In the genomic region with DNA sequence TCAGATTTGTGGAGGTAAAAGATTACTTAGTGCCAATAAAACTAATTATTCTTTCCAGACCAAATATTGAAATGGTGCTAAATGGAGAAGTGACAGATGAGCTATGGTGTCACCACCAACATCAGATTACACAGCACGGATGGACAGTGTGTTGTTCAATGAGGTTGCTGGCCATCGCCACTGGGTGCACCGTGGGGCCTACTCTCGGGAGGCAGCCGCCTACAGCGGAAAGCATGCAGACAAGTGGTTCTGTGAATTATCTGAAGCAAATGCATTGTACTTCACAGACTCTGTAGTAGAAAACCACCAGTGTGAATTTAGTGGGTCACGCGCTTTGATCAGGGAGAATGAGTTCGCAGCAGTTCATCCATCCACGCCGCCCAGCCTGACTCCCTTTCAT, we compare ENCODE assay signal across 14 cellular contexts. TPM values are rescaled to one million over a fixed set of nuclear protein-coding genes. Genes with fewer than 3 reads are reported as not detected.
A peak's percentile ranks its signal among the peaks of the same experiment; 100 is the strongest.
DNase-seq lines count a peak whose midpoint lies in the region; ATAC-seq and TF ChIP-seq lines count a peak whose summit lies in the region.
"Had no signal": no experiment of that assay in that cellular context is flagged by ENCODE, and none has a peak within 500 bp of the region (broad histone marks: within the 10 kb centered on the region; RNA-seq: fewer than 3 reads in every experiment).

No MANE protein-coding gene starts in this region.

- H2BK20ac ChIP-seq in IMR-90 (ENCODE audit: low read depth, low read length): no peak overlapping the region

- H4K8ac ChIP-seq in IMR-90 (ENCODE audit: low read depth in 2 of 2, low read length in 2 of 2): no peak overlapping the region

- H3K36me3 ChIP-seq in BLaER1 (no peaks in the 10 kb centered on the region), IMR-90 (ENCODE audit: control insufficient read depth, insufficient read depth, low read length) (no peaks in the 10 kb centered on the region), lower lobe of right lung (no peaks in the 10 kb centered on the region)
- H3K36me3 ChIP-seq: HAP-1 had no signal

- no peak overlapping the region for H3K18ac ChIP-seq in IMR-90 (ENCODE audit: low read depth, low read length)

- no peak for TF ChIP-seq POLR2A in IMR-90 (IDR thresholded peaks at IDR 0.05; ENCODE audit: low read depth, low read length)

- no peaks in the 10 kb centered on the region for H3K4me1 Mint-ChIP-seq in chondrocyte (ENCODE audit: low read depth)
- H3K4me1 Mint-ChIP-seq: CD4-positive, alpha-beta memory T cell; IgD-negative memory B cell had no signal

- H2AK5ac ChIP-seq in IMR-90 (ENCODE audit: low read depth, low read length): no peak overlapping the region

- no peak overlapping the region for H4K91ac ChIP-seq in IMR-90 (ENCODE audit: insufficient read depth, low read depth, low read length)

- no peaks in the 10 kb centered on the region for H3K27me3 Mint-ChIP-seq in chondrocyte (ENCODE audit: low read depth)
- H3K27me3 Mint-ChIP-seq: CD4-positive, alpha-beta memory T cell had no signal

- H2BK120ac ChIP-seq in IMR-90 (ENCODE audit: low read depth, low read length): no peak overlapping the region

- no peak overlapping the region for H3K27ac Mint-ChIP-seq in chondrocyte (ENCODE audit: unreplicated experiment)
- H3K27ac Mint-ChIP-seq: CD4-positive, alpha-beta memory T cell; IgD-negative memory B cell had no signal

- no peak overlapping the region for H4K5ac ChIP-seq in IMR-90 (ENCODE audit: low read depth, low read length)

- in situ Hi-C loops in IMR-90 (cut with MboI; ENCODE audit: low sequenced_read_pairs): no loop called here

- POLR2A ChIA-PET in IMR-90 (lab: Charles Lee; ENCODE audit: unreplicated experiment): no interaction called here

- H3K14ac ChIP-seq in IMR-90 (replicated peaks; ENCODE audit: low read depth, low read length): no peak overlapping the region

- DNase-seq in IMR-90 (no peak), chondrocyte (ENCODE audit: low spot score) (peak; percentile 47), lower lobe of right lung (peak; percentile 24), AML-193 (lab: John Stamatoyannopoulos, UW) (no peak), glomerular visceral epithelial cell (ENCODE audit: extremely low spot score) (no peak)
- DNase-seq in stimulated activated CD4-positive, alpha-beta T cell treated with anti-CD3 and anti-CD28 coated beads, Interleukin-4, amount 100 ng/mL, for 4 hours: no peak
- DNase-seq: 8988T; CD4-positive, alpha-beta memory T cell; DMS79; EL had no signal

- H2BK5ac ChIP-seq in IMR-90 (ENCODE audit: low read depth, low read length, poor library complexity, severe bottlenecking): no peak overlapping the region

- ATAC-seq in IMR-90 (ENCODE audit: low read depth) (no peak), lower lobe of right lung (no peak)

- no peak overlapping the region for H3K9ac ChIP-seq in BLaER1
- no peak overlapping the region for H3K9ac ChIP-seq in IMR-90 (ENCODE audit: low read depth, low read length)

- H3K4me3 ChIP-seq in BLaER1: no peak overlapping the region
- no peak overlapping the region for H3K4me3 ChIP-seq in IMR-90 (ENCODE audit: insufficient read depth, low read depth, low read length)
- H3K4me3 ChIP-seq in lower lobe of right lung: no peak overlapping the region
- H3K4me3 ChIP-seq: HAP-1 had no signal

- TF ChIP-seq RAD21 in IMR-90 (IDR thresholded peaks at IDR 0.05; ENCODE audit: low read length): no peak

- H3K27ac ChIP-seq in BLaER1 (no peak overlapping the region), IMR-90 (ENCODE audit: insufficient read depth, low read length) (no peak overlapping the region), lower lobe of right lung (no peak overlapping the region)
- H3K27ac ChIP-seq: C4-2B had no signal

- H3K9me3 Mint-ChIP-seq in chondrocyte (ENCODE audit: low read depth): peaks cover 3% of the 10 kb centered on the region
- H3K9me3 Mint-ChIP-seq: CD4-positive, alpha-beta memory T cell; IgD-negative memory B cell had no signal

- dilution Hi-C loops in IMR-90 (cut with HindIII; ENCODE audit: low sequenced_read_pairs, unreplicated experiment): no loop called here

- BruUV-seq in IMR-90 (replicated peaks; lab: Mats Ljungman, UMichigan): no TSS peak

- no peak overlapping the region for H2BK15ac ChIP-seq in IMR-90 (ENCODE audit: low read depth, low read length)

- H3K9me3 ChIP-seq in BLaER1 (no peaks in the 10 kb centered on the region), IMR-90 (ENCODE audit: control insufficient read depth, insufficient read depth, low read length) (no peaks in the 10 kb centered on the region), lower lobe of right lung (no peaks in the 10 kb centered on the region)
- H3K9me3 ChIP-seq: HAP-1 had no signal

- H3K4me3 Mint-ChIP-seq in chondrocyte (ENCODE audit: unreplicated experiment): no peak overlapping the region
- H3K4me3 Mint-ChIP-seq: CD4-positive, alpha-beta memory T cell; IgD-negative memory B cell had no signal

- H2AFZ ChIP-seq in IMR-90 (replicated peaks; ENCODE audit: low read length, poor library complexity): peak overlapping the region; percentile 63

- CTCF ChIA-PET in IMR-90 (lab: Yijun Ruan, JAX): no interaction called here

- peak overlapping the region; percentile 37 for H2AK9ac ChIP-seq in IMR-90 (replicated peaks; ENCODE audit: low read depth, low read length, poor library complexity)

- H3K23ac ChIP-seq in IMR-90 (ENCODE audit: low read depth, low read length): no peak overlapping the region

- WGBS in IMR-90 (ENCODE audit: extremely low coverage in 2 of 2, insufficient read length in 1 of 2), 2 experiments: 91% methylated on average over 7 of the region's 11 CpGs; no CpG with 5 or more reads in 1 of the 2 experiments

- intact Hi-C loops in IMR-90 (cut with micrococcal nuclease) (no loop called here), lower lobe of right lung (cut with DNase I) (no loop called here)

- no peak overlapping the region for H3K4ac ChIP-seq in IMR-90 (ENCODE audit: low read depth, low read length)

- no peak overlapping the region for H3K56ac ChIP-seq in IMR-90 (ENCODE audit: extremely low read depth, insufficient read depth, low read length)

- H3K27me3 ChIP-seq in BLaER1 (no peaks in the 10 kb centered on the region), IMR-90 (ENCODE audit: control insufficient read depth, insufficient read depth, low read length) (no peaks in the 10 kb centered on the region; the same call in 1 of the 2 replicates), lower lobe of right lung (ENCODE audit: low read depth) (no peaks in the 10 kb centered on the region)

- H4K20me1 ChIP-seq in BLaER1 (no peaks in the 10 kb centered on the region), IMR-90 (ENCODE audit: insufficient read depth, low read length) (no peaks in the 10 kb centered on the region)

- H3K4me2 ChIP-seq in BLaER1 (peak overlapping the region; percentile 47), IMR-90 (ENCODE audit: low read depth, low read length) (no peak overlapping the region)

- H3K9me1 ChIP-seq in IMR-90 (ENCODE audit: insufficient read depth, low read length): 0 out of 2 replicates have a peak, but pooled peaks cover 3% of the 10 kb centered on the region

- H3K79me1 ChIP-seq in IMR-90 (ENCODE audit: low read depth in 1 of 2, low read length in 2 of 2): no peaks in the 10 kb centered on the region

- H3K4me1 ChIP-seq in BLaER1 (peaks cover 27% of the 10 kb centered on the region), IMR-90 (ENCODE audit: control insufficient read depth, insufficient read depth, low read length) (no peaks in the 10 kb centered on the region), lower lobe of right lung (no peaks in the 10 kb centered on the region)
- H3K4me1 ChIP-seq: HAP-1 had no signal

- TF ChIP-seq CTCF in IMR-90 (conservative IDR thresholded peaks at IDR 0.05; ENCODE audit: low read depth, low read length) (no peak), chondrocyte (IDR thresholded peaks at IDR 0.05) (no peak), lower lobe of right lung (IDR thresholded peaks at IDR 0.05) (no peak)

- H3K36me3 Mint-ChIP-seq in chondrocyte (ENCODE audit: low read depth): no peaks in the 10 kb centered on the region
- H3K36me3 Mint-ChIP-seq: CD4-positive, alpha-beta memory T cell had no signal

TF ChIP-seq in IMR-90, 13 proteins besides CTCF, POLR2A, EP300 and RAD21 (continues in another document):
- TF ChIP-seq MAFK (IDR thresholded peaks at IDR 0.05; ENCODE audit: low read depth, low read length) (no peak), NFE2L2 (IDR thresholded peaks at IDR 0.05; ENCODE audit: low read depth, low read length) (no peak), RCOR1 (IDR thresholded peaks at IDR 0.05; ENCODE audit: insufficient replicate concordance, low read length) (no peak), BHLHE40 (IDR thresholded peaks at IDR 0.05; ENCODE audit: low read depth, low read length) (no peak), ELK1 (IDR thresholded peaks at IDR 0.05; ENCODE audit: borderline replicate concordance, low read depth, low read length) (no peak), FOS (IDR thresholded peaks at IDR 0.05; ENCODE audit: low read depth, low read length) (no peak), CEBPB (IDR thresholded peaks at IDR 0.05; ENCODE audit: low read depth, low read length) (no peak), CHD1 (IDR thresholded peaks at IDR 0.05; ENCODE audit: low read depth, low read length) (no peak), MXI1 (IDR thresholded peaks at IDR 0.05; ENCODE audit: borderline replicate concordance, low read depth, low read length) (no peak), MAZ (IDR thresholded peaks at IDR 0.05; ENCODE audit: borderline replicate concordance, low read depth, low read length) (no peak)
- TF ChIP-seq, protein P1, sequence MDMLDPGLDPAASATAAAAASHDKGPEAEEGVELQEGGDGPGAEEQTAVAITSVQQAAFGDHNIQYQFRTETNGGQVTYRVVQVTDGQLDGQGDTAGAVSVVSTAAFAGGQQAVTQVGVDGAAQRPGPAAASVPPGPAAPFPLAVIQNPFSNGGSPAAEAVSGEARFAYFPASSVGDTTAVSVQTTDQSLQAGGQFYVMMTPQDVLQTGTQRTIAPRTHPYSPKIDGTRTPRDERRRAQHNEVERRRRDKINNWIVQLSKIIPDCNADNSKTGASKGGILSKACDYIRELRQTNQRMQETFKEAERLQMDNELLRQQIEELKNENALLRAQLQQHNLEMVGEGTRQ (IDR thresholded peaks at IDR 0.05; ENCODE audit: low read depth, low read length): no peak

RNA-seq across cellular contexts. Expression of gene GNG4, which starts 42.3 kb away (rescaled TPM):
- total RNA-seq in IMR-90 (2012; rRNA removed) (0.18 and 0.28 TPM in 2 replicates), chondrocyte (0.19 to 0.60 TPM (median 0.38 TPM) in 3 replicates), lower lobe of right lung (not detected)
- 0.29 and 0.33 TPM in 2 replicates for polyA plus RNA-seq in IMR-90 (2012; rRNA removed)
- polyA plus RNA-seq in IMR-90 (2012; cell fraction: cytosol; rRNA removed): 0.21 and 0.23 TPM in 2 replicates
- polyA plus RNA-seq in IMR-90 (2012; cell fraction: nucleus; rRNA removed; ENCODE audit: low replicate concordance): 0.02 and 0.08 TPM in 2 replicates
- polyA plus RNA-seq: CD4-positive, alpha-beta memory T cell; IgD-negative memory B cell had no signal

Comparison
In these comparisons a context has a peak if more than half of its experiments do, and no peak if none do; other contexts are left out.
1. DNase-seq: peak in chondrocyte (single experiment) and lower lobe of right lung (single experiment); none in IMR-90 (single experiment), AML-193 (0 of 2), stimulated activated CD4-positive, alpha-beta T cell treated with anti-CD3 and anti-CD28 coated beads, Interleukin-4, amount 100 ng/mL, for 4 hours (0 of 2) and glomerular visceral epithelial cell (single experiment).